11 cellular contexts compared by ENCODE assay signal in the genomic region with DNA sequence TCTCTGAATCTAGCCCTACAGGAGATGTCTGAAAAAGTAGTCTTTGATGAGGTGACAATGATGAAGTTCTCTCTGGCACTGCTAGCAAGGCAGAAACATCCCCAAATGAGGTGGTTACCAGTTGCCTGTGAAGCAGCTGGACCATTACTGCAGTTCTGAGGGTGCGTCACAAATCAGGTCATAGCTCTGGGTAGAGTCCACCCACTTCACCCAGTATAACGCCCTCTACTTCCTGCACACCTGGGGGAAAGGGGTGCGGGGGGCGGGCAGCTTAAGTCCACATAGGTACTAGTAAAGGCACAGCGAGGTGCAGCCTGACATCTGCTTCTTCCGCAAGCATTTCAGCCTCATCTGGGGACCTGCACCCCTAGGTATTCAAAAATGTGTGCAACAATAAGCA. TPM values are rescaled to one million over a fixed set of nuclear protein-coding genes. Genes with fewer than 3 reads are reported as not detected.
A peak's percentile ranks its signal among the peaks of the same experiment; 100 is the strongest.
DNase-seq lines count a peak whose midpoint lies in the region; ATAC-seq and TF ChIP-seq lines count a peak whose summit lies in the region.
"Had no signal": no experiment of that assay in that cellular context is flagged by ENCODE, and none has a peak within 500 bp of the region (broad histone marks: within the 10 kb centered on the region; RNA-seq: fewer than 3 reads in every experiment).

No MANE protein-coding gene starts in this region.

- H3K4me3 ChIP-seq in DND-41 (ENCODE audit: low read depth in 1 of 2, low read length in 2 of 2) (no peak overlapping the region), GM23248 (no peak overlapping the region)

- CTCF ChIA-PET in activated naive CD4-positive, alpha-beta T cell treated with anti-CD3 and anti-CD28 coated beads for 36 hours (lab: Charles Lee), result interaction anchor here (0.5 to 1.5 kb wide), 3 partner anchors 20 to 319 kb away, joined by 3 to 5 read pairs (median 4); no protein-coding TSS in a partner anchor

- peak overlapping the region; percentile 90 for H3K27ac Mint-ChIP-seq in activated naive CD4-positive, alpha-beta T cell treated with anti-CD3 and anti-CD28 coated beads for 36 hours
- H3K27ac Mint-ChIP-seq: CD14-positive monocyte had no signal

- H3K36me3 ChIP-seq in DND-41 (ENCODE audit: insufficient read depth, low read length) (no peaks in the 10 kb centered on the region; the same call in 1 of the 2 replicates), GM23248 (ENCODE audit: low read depth) (no peaks in the 10 kb centered on the region)

- H3K4me2 ChIP-seq in DND-41 (ENCODE audit: insufficient read depth, low read length) (peak overlapping the region; percentile 17; the same call in 1 of the 2 replicates), GM23248 (ENCODE audit: unreplicated experiment) (no peak overlapping the region)

- in situ Hi-C loops in GM23248 (cut with MboI), result no loop called here

- intact Hi-C loops in activated naive CD4-positive, alpha-beta T cell treated with anti-CD3 and anti-CD28 coated beads for 36 hours (cut with micrococcal nuclease), result loop anchor here (1.0 to 2.0 kb wide), 2 partner anchors 15 to 240 kb away; no protein-coding TSS in a partner anchor

- H3K27ac ChIP-seq in DND-41 (ENCODE audit: low read length), result no peak overlapping the region
- H3K27ac ChIP-seq in GM23248, result no peak overlapping the region

- H3K9ac ChIP-seq in DND-41 (ENCODE audit: low read depth, low read length) (no peak overlapping the region), GM23248 (no peak overlapping the region)

- peaks cover 82% of the 10 kb centered on the region for H3K36me3 Mint-ChIP-seq in activated naive CD4-positive, alpha-beta T cell treated with anti-CD3 and anti-CD28 coated beads for 36 hours (ENCODE audit: low read depth)
- H3K36me3 Mint-ChIP-seq: CD14-positive monocyte had no signal

- peak; percentile 24 for DNase-seq in DND-41
- peak; percentile 83 for DNase-seq in activated naive CD4-positive, alpha-beta T cell treated with anti-CD3 and anti-CD28 coated beads for 36 hours
- peak; percentile 65 for DNase-seq in stimulated activated CD4-positive, alpha-beta T cell treated with anti-CD3 and anti-CD28 coated beads, Interleukin-15, amount 100 ng/mL, for 24 hours
- DNase-seq in left lobe of liver (ENCODE audit: low spot score), result no peak
- no peak for DNase-seq in GM23248
- DNase-seq: NCI-H510A treated with DMSO at 0.1 percent for 48 hours, SW 1271 had no signal

- H2AFZ ChIP-seq in DND-41 (ENCODE audit: low read depth, low read length), result no peak overlapping the region
- no peak overlapping the region for H2AFZ ChIP-seq in GM23248

- H3K27me3 Mint-ChIP-seq in activated naive CD4-positive, alpha-beta T cell treated with anti-CD3 and anti-CD28 coated beads for 36 hours (ENCODE audit: low read depth), result no peaks in the 10 kb centered on the region

- peak overlapping the region; percentile 76 for H3K4me3 Mint-ChIP-seq in activated naive CD4-positive, alpha-beta T cell treated with anti-CD3 and anti-CD28 coated beads for 36 hours
- H3K4me3 Mint-ChIP-seq: CD14-positive monocyte had no signal

- H3K4me1 ChIP-seq in DND-41 (ENCODE audit: insufficient read depth, low read length), result peaks cover 67% of the 10 kb centered on the region
- peaks cover 19% of the 10 kb centered on the region for H3K4me1 ChIP-seq in GM23248 (ENCODE audit: insufficient read depth)

- H3K79me2 ChIP-seq in DND-41 (ENCODE audit: insufficient read depth, low read length) (peaks cover 89% of the 10 kb centered on the region), GM23248 (ENCODE audit: insufficient read depth) (no peaks in the 10 kb centered on the region)

- H3K9me2 ChIP-seq in GM23248 (ENCODE audit: insufficient read depth), result no peaks in the 10 kb centered on the region

- no peaks in the 10 kb centered on the region for H3K9me3 ChIP-seq in DND-41 (ENCODE audit: insufficient read depth, low read length, severe bottlenecking)
- H3K9me3 ChIP-seq in GM23248 (ENCODE audit: low read depth), result no peaks in the 10 kb centered on the region

- peaks cover 10% of the 10 kb centered on the region for H4K20me1 ChIP-seq in DND-41 (ENCODE audit: insufficient read depth, low read length)
- no peaks in the 10 kb centered on the region for H4K20me1 ChIP-seq in GM23248 (ENCODE audit: insufficient read depth)

- H3K4me1 Mint-ChIP-seq in activated naive CD4-positive, alpha-beta T cell treated with anti-CD3 and anti-CD28 coated beads for 36 hours (ENCODE audit: low read depth), result peaks cover 30% of the 10 kb centered on the region

- peaks cover 11% of the 10 kb centered on the region; the same call in 1 of the 2 replicates for H3F3A ChIP-seq in GM23248 (ENCODE audit: insufficient read depth)

- peak; percentile 59 for ATAC-seq in DND-41 (ENCODE audit: insufficient read depth, low read depth)
- ATAC-seq in activated CD4-positive, CD25-positive, alpha-beta regulatory T cell treated with anti-CD3 and anti-CD28 coated beads, Interleukin-2, amount 50 U/mL, for 24 hours, result peak; percentile 71 to 79
- ATAC-seq in GM18907 (IDR thresholded peaks at IDR 0.05; ENCODE audit: unreplicated experiment), result no peak
- no peak for ATAC-seq in HG03159 (IDR thresholded peaks at IDR 0.05; ENCODE audit: unreplicated experiment)
- ATAC-seq in left lobe of liver, result no peak

- no peaks in the 10 kb centered on the region for H3K9me3 Mint-ChIP-seq in activated naive CD4-positive, alpha-beta T cell treated with anti-CD3 and anti-CD28 coated beads for 36 hours
- H3K9me3 Mint-ChIP-seq: CD14-positive monocyte had no signal

- H3K27me3 ChIP-seq in DND-41 (ENCODE audit: insufficient read depth, low read length, poor library complexity) (no peaks in the 10 kb centered on the region), GM23248 (replicated peaks; ENCODE audit: insufficient read depth) (no peaks in the 10 kb centered on the region)

- 88 to 97% methylated on average over 6 of the region's 6 CpGs for WGBS in GM23248 (ENCODE audit: low coverage in 1 of 2, low lambda C conversion rate in 2 of 2, missing lambda C conversion rate in 2 of 2), 2 experiments

- TF ChIP-seq CTCF in DND-41 (IDR thresholded peaks at IDR 0.05; ENCODE audit: borderline replicate concordance, extremely low read depth, low read length, poor library complexity, severe bottlenecking), result no peak

RNA-seq across cellular contexts. Expression of a gene that starts 13.4 kb away (rescaled TPM):
- 100 to 1,000 TPM; 303 to 305 TPM for total RNA-seq in activated naive CD4-positive, alpha-beta T cell treated with anti-CD3 and anti-CD28 coated beads for 36 hours
- 12.0 TPM for total RNA-seq in left lobe of liver
- 12.0 and 31.4 TPM in 2 replicates for total RNA-seq in GM23248 (2014; rRNA removed; shearing (Covaris generic))
- polyA plus RNA-seq in GM23248 (2016; fragmentation: Nextera tagmentation; extraction: Ambion mirVana), result 5.5 and 5.7 TPM in 2 replicates

Comparison
In these comparisons a context has a peak if more than half of its experiments do, and no peak if none do; other contexts are left out.
1. ATAC-seq: peak in DND-41 (single experiment) and activated CD4-positive, CD25-positive, alpha-beta regulatory T cell treated with anti-CD3 and anti-CD28 coated beads, Interleukin-2, amount 50 U/mL, for 24 hours (2 of 2); none in GM18907 (single experiment), HG03159 (single experiment) and left lobe of liver (single experiment).
2. DNase-seq: peak in DND-41 (single experiment), activated naive CD4-positive, alpha-beta T cell treated with anti-CD3 and anti-CD28 coated beads for 36 hours (single experiment) and stimulated activated CD4-positive, alpha-beta T cell treated with anti-CD3 and anti-CD28 coated beads, Interleukin-15, amount 100 ng/mL, for 24 hours (single experiment); none in left lobe of liver (single experiment) and GM23248 (single experiment).